8 cellular contexts compared by ENCODE assay signal in the genomic region with DNA sequence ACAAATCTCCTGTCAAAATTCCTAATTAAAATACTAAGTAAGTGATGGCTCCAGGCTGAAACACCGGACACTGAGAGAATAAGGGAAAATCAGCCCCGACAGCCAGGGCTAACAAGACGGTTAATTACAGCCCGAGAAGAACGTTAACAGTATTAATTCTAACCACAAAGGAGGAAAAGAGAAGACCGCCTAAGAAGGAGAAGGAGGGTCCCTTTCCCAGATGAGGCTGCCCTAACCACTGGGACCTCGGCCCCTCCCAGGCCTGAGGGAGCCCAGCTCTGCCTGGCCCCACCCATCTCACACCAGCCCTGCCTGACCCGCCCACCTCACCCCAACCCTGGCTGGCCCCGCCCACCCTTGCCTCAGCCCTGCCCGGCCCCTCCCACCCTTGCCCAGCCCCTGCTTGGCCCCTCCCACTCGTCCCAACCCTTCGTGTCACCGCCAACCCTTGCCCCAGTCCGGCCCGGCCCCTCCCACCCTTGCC. TPM values are rescaled to one million over a fixed set of nuclear protein-coding genes. Genes with fewer than 3 reads are reported as not detected.
DNase-seq lines count a peak whose midpoint lies in the region; ATAC-seq and TF ChIP-seq lines count a peak whose summit lies in the region.

No MANE protein-coding gene starts in this region.

- H3K4me1 ChIP-seq in HAP-1, result peaks cover 23% of the 10 kb centered on the region
- H3K4me1 ChIP-seq in breast epithelium, result peaks cover 6 to 21% of the 10 kb centered on the region in 2 donors
- H3K4me1 ChIP-seq in mucosa of rectum (ENCODE audit: control insufficient read depth in 2 of 2, insufficient read depth in 2 of 2, low read length in 2 of 2), result peaks cover 48 to 52% of the 10 kb centered on the region in 2 donors

- ATAC-seq in GM18858 (IDR thresholded peaks at IDR 0.05; ENCODE audit: unreplicated experiment), result no peak

- in situ Hi-C loops in HAP-1 (cut with MboI; ENCODE audit: low sequenced_read_pairs), result no loop called here

- no peak for TF ChIP-seq POLR2A in breast epithelium (IDR thresholded peaks at IDR 0.05)

- DNase-seq in AG20443 (ENCODE audit: low spot score), result peak; percentile 88
- DNase-seq in HAP-1 (ENCODE audit: low spot score in 2 of 2), result peak; percentile 78 to 93
- peak; percentile 86 for DNase-seq in SKM-1 (lab: John Stamatoyannopoulos, UW; ENCODE audit: unreplicated experiment)
- DNase-seq in breast epithelium (ENCODE audit: low spot score in 2 of 2), result no peak
- peak; percentile 83 for DNase-seq in ureter (ENCODE audit: low spot score)
- DNase-seq in SHP77 treated with DMSO at 0.1 percent for 48 hours (lab: John Stamatoyannopoulos, UW), result no peak

- no peak for TF ChIP-seq CTCF in breast epithelium (IDR thresholded peaks at IDR 0.05)

- H3K27ac ChIP-seq in breast epithelium, result peak overlapping the region; percentile 88 to 92
- H3K27ac ChIP-seq in mucosa of rectum (ENCODE audit: low read depth in 2 of 2, low read length in 2 of 2), result peak overlapping the region; percentile 98 to 99

- no peaks in the 10 kb centered on the region for H3K9me3 ChIP-seq in HAP-1
- H3K9me3 ChIP-seq in breast epithelium, result no peaks in the 10 kb centered on the region
- no peaks in the 10 kb centered on the region for H3K9me3 ChIP-seq in mucosa of rectum (ENCODE audit: control insufficient read depth in 2 of 2, low read length in 2 of 2)

- H3K27me3 ChIP-seq in HAP-1 (ENCODE audit: low read depth) (no peaks in the 10 kb centered on the region), breast epithelium (no peaks in the 10 kb centered on the region), mucosa of rectum (ENCODE audit: control insufficient read depth in 2 of 2, insufficient read depth in 2 of 2, low read length in 2 of 2) (no peaks in the 10 kb centered on the region)

- H3K9ac ChIP-seq in mucosa of rectum (ENCODE audit: low read depth in 1 of 2, low read length in 2 of 2), result peak overlapping the region; percentile 72 to 88

- H3K4me3 ChIP-seq in HAP-1 (no peak overlapping the region), breast epithelium (peak overlapping the region in 1 of 3 donors; percentile 21), mucosa of rectum (ENCODE audit: low read length in 2 of 2) (peak overlapping the region; percentile 31 to 33)

- H3K36me3 ChIP-seq in HAP-1 (replicated peaks) (no peaks in the 10 kb centered on the region), breast epithelium (no peaks in the 10 kb centered on the region), mucosa of rectum (ENCODE audit: control insufficient read depth in 2 of 2, insufficient read depth in 2 of 2, low read length in 2 of 2) (no peaks in the 10 kb centered on the region)

- intact Hi-C loops in breast epithelium (cut with DNase I; ENCODE audit: low total_unique reads), result loop anchor here (5.0 kb wide), 1 partner anchor 56 kb away; no protein-coding TSS in a partner anchor

RNA-seq across cellular contexts. Expression of a gene that starts 51.3 kb away (rescaled TPM):
- total RNA-seq in breast epithelium (10 to 100 TPM; 10.7 to 15.5 (median 13.4) TPM), ureter (46.0 TPM)

Comparison
In these comparisons a context has a peak if more than half of its experiments do, and no peak if none do; other contexts are left out.
1. DNase-seq: peak in AG20443 (single experiment), HAP-1 (2 of 2), SKM-1 (single experiment) and ureter (single experiment); none in breast epithelium (0 of 2) and SHP77 treated with DMSO at 0.1 percent for 48 hours (single experiment).